1 cellular context compared by ENCODE assay signal in the genomic region with DNA sequence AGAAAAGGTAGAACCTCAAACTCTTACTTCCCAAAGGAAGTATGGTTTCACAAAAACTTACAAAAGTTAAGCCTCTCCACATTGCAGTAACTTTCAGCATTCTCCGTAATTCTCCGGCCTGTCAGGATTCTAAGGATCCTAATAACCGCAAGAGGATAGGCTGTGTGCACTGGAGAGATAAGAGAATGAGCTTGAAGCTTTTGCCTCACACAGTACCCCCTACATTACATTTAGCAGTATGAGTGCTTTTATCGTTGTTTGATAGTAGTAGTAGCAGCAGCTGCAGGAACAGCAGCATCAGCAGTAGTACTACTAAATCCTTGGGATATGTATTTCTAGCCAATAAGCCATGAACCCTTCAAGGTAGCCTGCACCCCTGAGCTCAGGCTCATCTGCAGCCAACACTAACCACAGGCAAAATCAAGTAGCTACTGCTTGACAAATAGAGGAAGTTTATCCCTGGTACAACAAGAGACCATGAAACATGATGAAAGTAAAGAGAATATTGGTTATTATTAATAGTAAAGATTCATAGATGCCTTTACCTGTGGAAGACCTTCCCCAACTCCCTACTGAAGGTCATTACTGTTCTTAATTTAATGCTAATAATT.
A peak's percentile ranks its signal among the peaks of the same experiment; 100 is the strongest.
TF ChIP-seq lines count a peak whose summit lies in the region.

No MANE protein-coding gene starts in this region.

TF ChIP-seq in K562, 482 proteins besides CTCF, POLR2A, EP300 and RAD21 (continued from another document and continues in another):
- TF ChIP-seq, protein P1, sequence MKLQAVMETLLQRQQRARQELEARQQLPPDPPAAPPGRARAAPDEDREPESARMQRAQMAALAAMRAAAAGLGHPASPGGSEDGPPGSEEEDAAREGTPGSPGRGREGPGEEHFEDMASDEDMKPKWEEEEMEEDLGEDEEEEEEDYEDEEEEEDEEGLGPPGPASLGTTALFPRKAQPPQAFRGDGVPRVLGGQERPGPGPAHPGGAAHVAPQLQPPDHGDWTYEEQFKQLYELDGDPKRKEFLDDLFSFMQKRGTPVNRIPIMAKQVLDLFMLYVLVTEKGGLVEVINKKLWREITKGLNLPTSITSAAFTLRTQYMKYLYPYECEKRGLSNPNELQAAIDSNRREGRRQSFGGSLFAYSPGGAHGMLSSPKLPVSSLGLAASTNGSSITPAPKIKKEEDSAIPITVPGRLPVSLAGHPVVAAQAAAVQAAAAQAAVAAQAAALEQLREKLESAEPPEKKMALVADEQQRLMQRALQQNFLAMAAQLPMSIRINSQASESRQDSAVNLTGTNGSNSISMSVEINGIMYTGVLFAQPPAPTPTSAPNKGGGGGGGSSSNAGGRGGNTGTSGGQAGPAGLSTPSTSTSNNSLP (IDR thresholded peaks at IDR 0.05; ENCODE audit: borderline replicate concordance, low read depth, low read length), result peak; percentile 97
- peak; percentile 20; the same call in 1 of the 2 replicates for TF ChIP-seq LEF1 (IDR thresholded peaks at IDR 0.05)
- TF ChIP-seq, protein P2, sequence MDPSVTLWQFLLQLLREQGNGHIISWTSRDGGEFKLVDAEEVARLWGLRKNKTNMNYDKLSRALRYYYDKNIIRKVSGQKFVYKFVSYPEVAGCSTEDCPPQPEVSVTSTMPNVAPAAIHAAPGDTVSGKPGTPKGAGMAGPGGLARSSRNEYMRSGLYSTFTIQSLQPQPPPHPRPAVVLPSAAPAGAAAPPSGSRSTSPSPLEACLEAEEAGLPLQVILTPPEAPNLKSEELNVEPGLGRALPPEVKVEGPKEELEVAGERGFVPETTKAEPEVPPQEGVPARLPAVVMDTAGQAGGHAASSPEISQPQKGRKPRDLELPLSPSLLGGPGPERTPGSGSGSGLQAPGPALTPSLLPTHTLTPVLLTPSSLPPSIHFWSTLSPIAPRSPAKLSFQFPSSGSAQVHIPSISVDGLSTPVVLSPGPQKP (CRISPR knock-in tag; IDR thresholded peaks at IDR 0.05), result no peak
- TF ChIP-seq, protein P3, sequence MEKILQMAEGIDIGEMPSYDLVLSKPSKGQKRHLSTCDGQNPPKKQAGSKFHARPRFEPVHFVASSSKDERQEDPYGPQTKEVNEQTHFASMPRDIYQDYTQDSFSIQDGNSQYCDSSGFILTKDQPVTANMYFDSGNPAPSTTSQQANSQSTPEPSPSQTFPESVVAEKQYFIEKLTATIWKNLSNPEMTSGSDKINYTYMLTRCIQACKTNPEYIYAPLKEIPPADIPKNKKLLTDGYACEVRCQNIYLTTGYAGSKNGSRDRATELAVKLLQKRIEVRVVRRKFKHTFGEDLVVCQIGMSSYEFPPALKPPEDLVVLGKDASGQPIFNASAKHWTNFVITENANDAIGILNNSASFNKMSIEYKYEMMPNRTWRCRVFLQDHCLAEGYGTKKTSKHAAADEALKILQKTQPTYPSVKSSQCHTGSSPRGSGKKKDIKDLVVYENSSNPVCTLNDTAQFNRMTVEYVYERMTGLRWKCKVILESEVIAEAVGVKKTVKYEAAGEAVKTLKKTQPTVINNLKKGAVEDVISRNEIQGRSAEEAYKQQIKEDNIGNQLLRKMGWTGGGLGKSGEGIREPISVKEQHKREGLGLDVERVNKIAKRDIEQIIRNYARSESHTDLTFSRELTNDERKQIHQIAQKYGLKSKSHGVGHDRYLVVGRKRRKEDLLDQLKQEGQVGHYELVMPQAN (IDR thresholded peaks at IDR 0.05; ENCODE audit: borderline replicate concordance), result no peak
- TF ChIP-seq ZNF23 (CRISPR knock-in tag; IDR thresholded peaks at IDR 0.05), result no peak
- TF ChIP-seq ZNF778 (CRISPR knock-in tag; IDR thresholded peaks at IDR 0.05), result no peak
- 0 out of 2 replicates have a peak, but pooled peaks have one; percentile 19 for TF ChIP-seq NR2F6 (CRISPR knock-in tag; IDR thresholded peaks at IDR 0.05)
- peak in 1 of 2 experiments; percentile 89; a peak in 1 of 4 replicates for TF ChIP-seq RCOR1 (IDR thresholded peaks at IDR 0.05; ENCODE audit: borderline replicate concordance in 1 of 2, low read depth in 2 of 2, low read length in 2 of 2)
- TF ChIP-seq KDM1A (IDR thresholded peaks at IDR 0.05), result peak; percentile 68 to 74
- peak; percentile 31 for TF ChIP-seq MAFG (tag; conservative IDR thresholded peaks at IDR 0.05)
- TF ChIP-seq CHD7 (IDR thresholded peaks at IDR 0.05; ENCODE audit: low read depth, low read length), result no peak
- no peak for TF ChIP-seq THAP12 (CRISPR knock-in tag; IDR thresholded peaks at IDR 0.05)
- peak; percentile 9; the same call in 1 of the 2 replicates for TF ChIP-seq MAFF (IDR thresholded peaks at IDR 0.05; ENCODE audit: low read length)
- 0 out of 2 replicates have a peak, but pooled peaks have one; percentile 30 for TF ChIP-seq NFE2 (IDR thresholded peaks at IDR 0.05; ENCODE audit: low read depth)
- TF ChIP-seq NEUROD1 (IDR thresholded peaks at IDR 0.05; ENCODE audit: borderline replicate concordance, low read depth, low read length, partially characterized antibody), result peak; percentile 54
- no peak for TF ChIP-seq ZNF699 (CRISPR knock-in tag; IDR thresholded peaks at IDR 0.05; ENCODE audit: insufficient replicate concordance)
- TF ChIP-seq, protein P4, sequence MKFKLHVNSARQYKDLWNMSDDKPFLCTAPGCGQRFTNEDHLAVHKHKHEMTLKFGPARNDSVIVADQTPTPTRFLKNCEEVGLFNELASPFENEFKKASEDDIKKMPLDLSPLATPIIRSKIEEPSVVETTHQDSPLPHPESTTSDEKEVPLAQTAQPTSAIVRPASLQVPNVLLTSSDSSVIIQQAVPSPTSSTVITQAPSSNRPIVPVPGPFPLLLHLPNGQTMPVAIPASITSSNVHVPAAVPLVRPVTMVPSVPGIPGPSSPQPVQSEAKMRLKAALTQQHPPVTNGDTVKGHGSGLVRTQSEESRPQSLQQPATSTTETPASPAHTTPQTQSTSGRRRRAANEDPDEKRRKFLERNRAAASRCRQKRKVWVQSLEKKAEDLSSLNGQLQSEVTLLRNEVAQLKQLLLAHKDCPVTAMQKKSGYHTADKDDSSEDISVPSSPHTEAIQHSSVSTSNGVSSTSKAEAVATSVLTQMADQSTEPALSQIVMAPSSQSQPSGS (CRISPR knock-in tag; IDR thresholded peaks at IDR 0.05), result no peak
- TF ChIP-seq PCBP1 (IDR thresholded peaks at IDR 0.05; ENCODE audit: low read depth, low read length, poor library complexity, severe bottlenecking), result no peak
- TF ChIP-seq ZNF224 (CRISPR knock-in tag; IDR thresholded peaks at IDR 0.05), result no peak
- TF ChIP-seq, protein P5, sequence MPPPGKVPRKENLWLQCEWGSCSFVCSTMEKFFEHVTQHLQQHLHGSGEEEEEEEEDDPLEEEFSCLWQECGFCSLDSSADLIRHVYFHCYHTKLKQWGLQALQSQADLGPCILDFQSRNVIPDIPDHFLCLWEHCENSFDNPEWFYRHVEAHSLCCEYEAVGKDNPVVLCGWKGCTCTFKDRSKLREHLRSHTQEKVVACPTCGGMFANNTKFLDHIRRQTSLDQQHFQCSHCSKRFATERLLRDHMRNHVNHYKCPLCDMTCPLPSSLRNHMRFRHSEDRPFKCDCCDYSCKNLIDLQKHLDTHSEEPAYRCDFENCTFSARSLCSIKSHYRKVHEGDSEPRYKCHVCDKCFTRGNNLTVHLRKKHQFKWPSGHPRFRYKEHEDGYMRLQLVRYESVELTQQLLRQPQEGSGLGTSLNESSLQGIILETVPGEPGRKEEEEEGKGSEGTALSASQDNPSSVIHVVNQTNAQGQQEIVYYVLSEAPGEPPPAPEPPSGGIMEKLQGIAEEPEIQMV (tag; conservative IDR thresholded peaks at IDR 0.05; ENCODE audit: low read depth), result no peak
- TF ChIP-seq CBX3 (IDR thresholded peaks at IDR 0.05; ENCODE audit: borderline replicate concordance in 1 of 2, low read length in 2 of 2), result peak in 1 of 2 experiments; percentile 71; a peak in 1 of 3 replicates
- 0 out of 2 replicates have a peak, but pooled peaks have one; percentile 41 for TF ChIP-seq CREM (IDR thresholded peaks at IDR 0.05; ENCODE audit: low read depth)
- TF ChIP-seq PHF20 (IDR thresholded peaks at IDR 0.05; ENCODE audit: partially characterized antibody), result no peak
- TF ChIP-seq ZNF589 (CRISPR knock-in tag; IDR thresholded peaks at IDR 0.05; ENCODE audit: low read depth), result no peak
- TF ChIP-seq ZNF316 (IDR thresholded peaks at IDR 0.05), result peak; percentile 54
- TF ChIP-seq NBN (IDR thresholded peaks at IDR 0.05; ENCODE audit: low read depth), result 0 out of 2 replicates have a peak, but pooled peaks have one; percentile 54
- TF ChIP-seq ZNF197 (CRISPR knock-in tag; IDR thresholded peaks at IDR 0.05; ENCODE audit: low read depth), result 0 out of 2 replicates have a peak, but pooled peaks have one; percentile 82
- TF ChIP-seq ZNF696 (CRISPR knock-in tag; conservative IDR thresholded peaks at IDR 0.05), result no peak
- TF ChIP-seq C11orf30 (IDR thresholded peaks at IDR 0.05; ENCODE audit: low read depth), result peak; percentile 55; the same call in 1 of the 2 replicates
- TF ChIP-seq ZNF644 (tag; IDR thresholded peaks at IDR 0.05; ENCODE audit: low read depth), result 0 out of 2 replicates have a peak, but pooled peaks have one; percentile 65
